ENCODE assay signal across 34 cellular contexts in genomic region chr7:106936236-106936635, GRCh38.
"Had no signal": no experiment of that assay in that cellular context is flagged by ENCODE, and none has a peak within 500 bp of the region (broad histone marks: within the 10 kb centered on the region; RNA-seq: fewer than 3 reads in every experiment).

No MANE protein-coding gene starts in this region.

- ATAC-seq: activated naive CD4-positive, alpha-beta T cell treated with anti-CD3 and anti-CD28 coated beads, Interleukin-2, amount 50 U/mL, for 72 hours; activated naive CD8-positive, alpha-beta T cell treated with anti-CD3 and anti-CD28 coated beads, Interleukin-2, amount 50 U/mL, for 24 hours; activated T-cell treated with anti-CD3 and anti-CD28 coated beads, Interleukin-2, amount 50 U/mL, for 4 hours; activated T-cell treated with anti-CD3 and anti-CD28 coated beads, Interleukin-2, amount 50 U/mL, for 72 hours; activated T-helper 17 cell treated with anti-CD3 and anti-CD28 coated beads, Interleukin-2, amount 50 U/mL, for 72 hours; body of pancreas had no signal

- H3K4me3 ChIP-seq: adrenal gland, ascending aorta, body of pancreas, breast epithelium, cardiac muscle cell had no signal

- H3K36me3 ChIP-seq: adrenal gland, ascending aorta, brain microvascular endothelial cell, breast epithelium, cardiac muscle cell had no signal

- DNase-seq: activated effector memory CD4-positive, alpha-beta T cell treated with anti-CD3 and anti-CD28 coated beads, Interleukin-2, amount 50 U/mL, for 16 hours; activated effector memory CD4-positive, alpha-beta T cell treated with Interleukin-2 at 50 U/mL for 16 hours; activated gamma-delta T cell; activated gamma-delta T cell treated with Interleukin-2 at 50 U/mL for 16 hours; activated naive CD4-positive, alpha-beta T cell; activated naive CD4-positive, alpha-beta T cell treated with anti-CD3 and anti-CD28 coated beads for 36 hours; activated naive CD4-positive, alpha-beta T cell treated with anti-CD3 and anti-CD28 coated beads, Interleukin-2, amount 10 ng/mL, durations not matched to agents 7 days and 5 days; activated naive CD4-positive, alpha-beta T cell treated with anti-CD3 and anti-CD28 coated beads, Interleukin-2, amount 50 U/mL, for 16 hours; activated naive CD4-positive, alpha-beta T cell treated with Interleukin-2 at 50 U/mL for 16 hours; activated naive CD8-positive, alpha-beta T cell treated with anti-CD3 and anti-CD28 coated beads for 36 hours; activated naive CD8-positive, alpha-beta T cell treated with anti-CD3 and anti-CD28 coated beads, Interleukin-2, amount 10 ng/mL, durations not matched to agents 7 days and 5 days; activated naive CD8-positive, alpha-beta T cell treated with anti-CD3 and anti-CD28 coated beads, Interleukin-2, amount 50 U/mL, for 24 hours; activated T-cell treated with anti-CD3 and anti-CD28 coated beads, Interleukin-2, amount 50 U/mL, for 1 hour; activated T-cell treated with anti-CD3 and anti-CD28 coated beads, Interleukin-2, amount 50 U/mL, for 24 hours; activated T-cell treated with anti-CD3 and anti-CD28 coated beads, Interleukin-2, amount 50 U/mL, for 4 hours; activated T-cell treated with anti-CD3 and anti-CD28 coated beads, Interleukin-2, amount 50 U/mL, for 48 hours; activated T-cell treated with anti-CD3 and anti-CD28 coated beads, Interleukin-2, amount 50 U/mL, for 72 hours; adrenal gland; amniotic stem cell; amygdala; anterior cingulate cortex; aorta; body of pancreas; brain microvascular endothelial cell; caudate nucleus; central memory CD4-positive, alpha-beta T cell; cerebellar nuclear complex had no signal

- H3K27me3 ChIP-seq: adrenal gland, ascending aorta, body of pancreas, brain microvascular endothelial cell, breast epithelium, cardiac muscle cell had no signal

- H3K9me3 ChIP-seq: adrenal gland, ascending aorta, body of pancreas, breast epithelium had no signal

- FAIRE-seq: astrocyte, bronchial epithelial cell had no signal

- H3K27ac ChIP-seq: adrenal gland, ascending aorta, body of pancreas, brain microvascular endothelial cell, breast epithelium, cardiac muscle cell had no signal

- H3K4me1 ChIP-seq: adrenal gland, ascending aorta, body of pancreas, breast epithelium had no signal
